In genomic region chr1:36464605-36465393, GRCh38 we compare ENCODE assay signal across 8 cellular contexts. TPM values are rescaled to one million over a fixed set of nuclear protein-coding genes. Genes with fewer than 3 reads are reported as not detected.
A peak's percentile ranks its signal among the peaks of the same experiment; 100 is the strongest.
DNase-seq lines count a peak whose midpoint lies in the region; ATAC-seq and TF ChIP-seq lines count a peak whose summit lies in the region.

No MANE protein-coding gene starts in this region.

- H3K79me1 ChIP-seq in mesendoderm (ENCODE audit: low read length): peaks cover 11% of the 10 kb centered on the region

- no peak overlapping the region for H3K23ac ChIP-seq in mesendoderm (ENCODE audit: low read length)

- peak overlapping the region; percentile 98 for H3K9ac ChIP-seq in mesendoderm (ENCODE audit: low read length)

- no CpG with 5 or more reads among the region's 13 CpGs for WGBS in mesendoderm (ENCODE audit: extremely low coverage, insufficient coverage, low lambda C conversion rate)

- H3K27ac ChIP-seq in cingulate gyrus (ENCODE audit: low read depth, low read length): peak overlapping the region; percentile 97
- H3K27ac ChIP-seq in mesendoderm (ENCODE audit: low read depth, low read length): peak overlapping the region; percentile 81
- peak overlapping the region; percentile 92 to 94 for H3K27ac ChIP-seq in uterus

- H3K4me1 ChIP-seq in mesendoderm (ENCODE audit: control insufficient read depth, low read depth, low read length): peaks cover 5% of the 10 kb centered on the region
- peaks cover 0 to 3% of the 10 kb centered on the region in 2 donors for H3K4me1 ChIP-seq in uterus

- H3K36me3 ChIP-seq in mesendoderm (ENCODE audit: control insufficient read depth, insufficient read depth, low read length) (peaks cover 11% of the 10 kb centered on the region), uterus (no peaks in the 10 kb centered on the region)

- no peak overlapping the region for H2AK5ac ChIP-seq in mesendoderm (ENCODE audit: low read length)

- H3K4me2 ChIP-seq in mesendoderm (ENCODE audit: low read length): peak overlapping the region; percentile 28

- no peak overlapping the region for H2BK15ac ChIP-seq in mesendoderm (replicated peaks; ENCODE audit: low read depth)

- H3K27me3 ChIP-seq in mesendoderm (ENCODE audit: insufficient read depth, low read length, poor library complexity) (no peaks in the 10 kb centered on the region), uterus (no peaks in the 10 kb centered on the region)

- H3K56ac ChIP-seq in mesendoderm (ENCODE audit: low read length): peak overlapping the region; percentile 87

- peak overlapping the region; percentile 17 for H4K8ac ChIP-seq in mesendoderm (ENCODE audit: low read depth, low read length)

- peaks cover 3% of the 10 kb centered on the region for H3K79me2 ChIP-seq in mesendoderm (ENCODE audit: control insufficient read depth, insufficient read depth, low read length)

- TF ChIP-seq CTCF in uterus (IDR thresholded peaks at IDR 0.05): no peak

- H3K18ac ChIP-seq in mesendoderm (ENCODE audit: low read length): peak overlapping the region; percentile 85

- TF ChIP-seq POLR2A in uterus (IDR thresholded peaks at IDR 0.05): no peak

- no peaks in the 10 kb centered on the region for H3K9me3 ChIP-seq in uterus

- H2BK5ac ChIP-seq in mesendoderm (ENCODE audit: low read length): peak overlapping the region; percentile 1

- H4K5ac ChIP-seq in mesendoderm (ENCODE audit: low read length): no peak overlapping the region

- no peak overlapping the region for H2BK120ac ChIP-seq in mesendoderm (ENCODE audit: low read depth, low read length)

- ATAC-seq in HG02798 (IDR thresholded peaks at IDR 0.05; ENCODE audit: poor library complexity, unreplicated experiment): peak; percentile 34

- intact Hi-C loops in uterus (cut with DNase I; ENCODE audit: low total_unique reads): no loop called here

- DNase-seq in SKM-1 treated with dmso at 0.1 percent for 144 hours (lab: John Stamatoyannopoulos, UW; ENCODE audit: unreplicated experiment) (peak; percentile 48), SKM-1 (lab: John Stamatoyannopoulos, UW; ENCODE audit: unreplicated experiment) (no peak), NCI-H510A (lab: John Stamatoyannopoulos, UW) (peak; percentile 87), mesendoderm (peak; percentile 84), uterus (no peak), germinal center (ENCODE audit: low spot score) (no peak)

- H3K4me3 ChIP-seq in mesendoderm (ENCODE audit: low read length): peak overlapping the region; percentile 50
- peak overlapping the region; percentile 83 to 91 for H3K4me3 ChIP-seq in uterus

- no peak overlapping the region for H3K4ac ChIP-seq in mesendoderm (ENCODE audit: low read depth, low read length)

RNA-seq across cellular contexts. Expression of gene MRPS15, which starts 0.6 kb away (rescaled TPM):
- polyA plus RNA-seq in mesendoderm (2013, experiment 1 of 2): 194 TPM
- 195 TPM for polyA plus RNA-seq in mesendoderm (2013, experiment 2 of 2)
- total RNA-seq in uterus: 10 to 100 TPM; 25.0 to 43.5 (median 36.3) TPM

RNA-seq across cellular contexts. Expression of gene OSCP1, which starts 14.5 kb away (rescaled TPM):
- polyA plus RNA-seq in mesendoderm (2013, experiment 1 of 2): 1.8 TPM
- 2.2 TPM for polyA plus RNA-seq in mesendoderm (2013, experiment 2 of 2)
- total RNA-seq in uterus: 10 to 100 TPM in 2 of 4 donors, 1 to 10 TPM in 2; 2.4 to 22.4 (median 12.0) TPM

RNA-seq across cellular contexts. Expression of gene CSF3R, which starts 17.9 kb away (rescaled TPM):
- 0.11 TPM for polyA plus RNA-seq in mesendoderm (2013, experiment 1 of 2)
- 0.31 TPM for polyA plus RNA-seq in mesendoderm (2013, experiment 2 of 2)
- total RNA-seq in uterus: 1 to 10 TPM; 4.9 to 9.7 (median 6.6) TPM

Comparison
In these comparisons a context has a peak if more than half of its experiments do, and no peak if none do; other contexts are left out.
1. DNase-seq: peak in SKM-1 treated with dmso at 0.1 percent for 144 hours (single experiment), NCI-H510A (single experiment) and mesendoderm (single experiment); none in SKM-1 (single experiment), uterus (0 of 2) and germinal center (single experiment).
2. Peak in every context shown above with its lines, with median percentiles within 50 percentile points of each other: H3K27ac ChIP-seq.